ENCODE assay signal across 11 cellular contexts in genomic region chr16:29765167-29766032, GRCh38. TPM values are rescaled to one million over a fixed set of nuclear protein-coding genes. Genes with fewer than 3 reads are reported as not detected.
DNase-seq lines count a peak whose midpoint lies in the region; ATAC-seq, FAIRE-seq and TF ChIP-seq lines count a peak whose summit lies in the region.
"Had no signal": no experiment of that assay in that cellular context is flagged by ENCODE, and none has a peak within 500 bp of the region (broad histone marks: within the 10 kb centered on the region; RNA-seq: fewer than 3 reads in every experiment).

No MANE protein-coding gene starts in this region.

- peak overlapping the region; percentile 46 for H3K4me2 ChIP-seq in PC-9

- H3K4me1 Mint-ChIP-seq in activated CD8-positive, alpha-beta memory T cell treated with anti-CD3 and anti-CD28 coated beads, Interleukin-2, amount 10 ng/mL, durations not matched to agents 7 days and 5 days: no peaks in the 10 kb centered on the region

- CTCF ChIA-PET in PC-9 (lab: Charles Lee): interaction anchor here (0.5 to 0.6 kb wide), 3 partner anchors 14 to 820 kb away, joined by 3 to 5 read pairs (median 3); no protein-coding TSS in a partner anchor
- CTCF ChIA-PET in activated CD8-positive, alpha-beta memory T cell treated with anti-CD3 and anti-CD28 coated beads, Interleukin-2, amount 10 ng/mL, durations not matched to agents 7 days and 5 days (lab: Charles Lee): interaction anchor here (2.5 kb wide), 1 partner anchor 19 kb away, joined by 7 read pairs; no protein-coding TSS in a partner anchor

- no TSS peak for BruUV-seq in PC-9 (replicated peaks; lab: Mats Ljungman, UMichigan)

- H3K36me3 Mint-ChIP-seq in activated CD8-positive, alpha-beta memory T cell treated with anti-CD3 and anti-CD28 coated beads, Interleukin-2, amount 10 ng/mL, durations not matched to agents 7 days and 5 days: no peaks in the 10 kb centered on the region

- H3K4me3 ChIP-seq in PC-9 (no peak overlapping the region), mucosa of rectum (ENCODE audit: low read length in 2 of 2) (no peak overlapping the region)

- H3K27ac ChIP-seq in PC-9 (peak overlapping the region; percentile 47), mucosa of rectum (ENCODE audit: low read depth in 2 of 2, low read length in 2 of 2) (peak overlapping the region; percentile 57 to 73)

- H3K9me3 Mint-ChIP-seq in activated CD8-positive, alpha-beta memory T cell treated with anti-CD3 and anti-CD28 coated beads, Interleukin-2, amount 10 ng/mL, durations not matched to agents 7 days and 5 days (ENCODE audit: low read depth): no peaks in the 10 kb centered on the region

- H3K27ac Mint-ChIP-seq in activated CD8-positive, alpha-beta memory T cell treated with anti-CD3 and anti-CD28 coated beads, Interleukin-2, amount 10 ng/mL, durations not matched to agents 7 days and 5 days: no peak overlapping the region

- no peak overlapping the region for H3K4me3 Mint-ChIP-seq in activated CD8-positive, alpha-beta memory T cell treated with anti-CD3 and anti-CD28 coated beads, Interleukin-2, amount 10 ng/mL, durations not matched to agents 7 days and 5 days

- H3K4me1 ChIP-seq in PC-9 (replicated peaks; ENCODE audit: insufficient read depth) (peaks cover 27% of the 10 kb centered on the region), mucosa of rectum (ENCODE audit: control insufficient read depth in 2 of 2, insufficient read depth in 2 of 2, low read length in 2 of 2) (peaks cover 15 to 26% of the 10 kb centered on the region in 2 donors)

- DNase-seq in DMS153 (lab: John Stamatoyannopoulos, UW) (peak; percentile 99), NCI-H1417 (lab: John Stamatoyannopoulos, UW) (peak; percentile 77 to 95 (median 85)), PC-9 (peak; percentile 67 to 92), HTR-8/SVneo (ENCODE audit: insufficient read length, low spot score) (no peak), head of caudate nucleus (no peak)
- DNase-seq in activated CD8-positive, alpha-beta memory T cell treated with anti-CD3 and anti-CD28 coated beads, Interleukin-2, amount 10 ng/mL, durations not matched to agents 7 days and 5 days: no peak
- DNase-seq: activated T-cell treated with anti-CD3 and anti-CD28 coated beads for 4 hours; nucleus accumbens; stimulated activated naive CD4-positive, alpha-beta T cell had no signal

- intact Hi-C loops in PC-9 (cut with micrococcal nuclease; ENCODE audit: unreplicated experiment) (no loop called here), head of caudate nucleus (cut with DNase I) (no loop called here)

- POLR2A ChIA-PET in PC-9 (lab: Charles Lee; ENCODE audit: unreplicated experiment): interaction anchor here (0.6 kb wide), 1 partner anchor 14 kb away, joined by 14 read pairs; no protein-coding TSS in a partner anchor

- H3K27me3 ChIP-seq in PC-9 (ENCODE audit: insufficient read depth, low read depth): no peaks in the 10 kb centered on the region
- H3K27me3 ChIP-seq in mucosa of rectum (ENCODE audit: control insufficient read depth in 2 of 2, insufficient read depth in 2 of 2, low read length in 2 of 2): no peaks in the 10 kb centered on the region

- peaks cover 5% of the 10 kb centered on the region for H3K27me3 Mint-ChIP-seq in activated CD8-positive, alpha-beta memory T cell treated with anti-CD3 and anti-CD28 coated beads, Interleukin-2, amount 10 ng/mL, durations not matched to agents 7 days and 5 days

- ATAC-seq in HG03095 (IDR thresholded peaks at IDR 0.05; ENCODE audit: unreplicated experiment): no peak
- no peak for ATAC-seq in activated CD8-positive, alpha-beta memory T cell treated with anti-CD3 and anti-CD28 coated beads, Interleukin-2, amount 10 ng/mL, durations not matched to agents 7 days and 5 days

- TF ChIP-seq CTCF in PC-9 (conservative IDR thresholded peaks at IDR 0.05): no peak

- FAIRE-seq in HTR-8/SVneo (lab: Jason Lieb, UNC): no peak

- H3K36me3 ChIP-seq in PC-9 (ENCODE audit: low read depth) (no peaks in the 10 kb centered on the region), mucosa of rectum (ENCODE audit: control insufficient read depth in 2 of 2, insufficient read depth in 2 of 2, low read length in 2 of 2) (no peaks in the 10 kb centered on the region)

- H3K79me2 ChIP-seq in PC-9 (ENCODE audit: low read depth): no peaks in the 10 kb centered on the region

- H4K20me1 ChIP-seq in PC-9 (ENCODE audit: insufficient read depth): no peaks in the 10 kb centered on the region

- no peak overlapping the region for H2AFZ ChIP-seq in PC-9

- H3K9me2 ChIP-seq in PC-9 (ENCODE audit: insufficient read depth): no peaks in the 10 kb centered on the region

- peak overlapping the region in 1 of 2 donors; percentile 53 for H3K9ac ChIP-seq in mucosa of rectum (ENCODE audit: low read depth in 1 of 2, low read length in 2 of 2)

- H3K9me3 ChIP-seq in PC-9 (ENCODE audit: insufficient read depth, low read depth): no peaks in the 10 kb centered on the region
- no peaks in the 10 kb centered on the region for H3K9me3 ChIP-seq in mucosa of rectum (ENCODE audit: control insufficient read depth in 2 of 2, low read length in 2 of 2)

- peaks cover 25% of the 10 kb centered on the region for H3F3A ChIP-seq in PC-9 (ENCODE audit: insufficient read depth, low read depth)

RNA-seq across cellular contexts. Expression of gene ZG16, which starts 12.7 kb away (rescaled TPM):
- total RNA-seq in PC-9 (2021): 0.13 and 0.26 TPM in 2 replicates
- not detected for total RNA-seq in activated CD8-positive, alpha-beta memory T cell treated with anti-CD3 and anti-CD28 coated beads, Interleukin-2, amount 10 ng/mL, durations not matched to agents 7 days and 5 days

RNA-seq across cellular contexts. Expression of gene C16orf54, which starts 19.6 kb away (rescaled TPM):
- not detected in 2 replicates for total RNA-seq in PC-9 (2021)
- total RNA-seq in activated CD8-positive, alpha-beta memory T cell treated with anti-CD3 and anti-CD28 coated beads, Interleukin-2, amount 10 ng/mL, durations not matched to agents 7 days and 5 days: 10 to 100 TPM; 39.7 to 51.2 TPM

RNA-seq across cellular contexts. Expression of gene KIF22, which starts 25.2 kb away (rescaled TPM):
- total RNA-seq in PC-9 (2021): 179 and 195 TPM in 2 replicates
- 100 to 1,000 TPM; 205 to 266 TPM for total RNA-seq in activated CD8-positive, alpha-beta memory T cell treated with anti-CD3 and anti-CD28 coated beads, Interleukin-2, amount 10 ng/mL, durations not matched to agents 7 days and 5 days

RNA-seq across cellular contexts. Expression of gene MAZ, which starts 40.9 kb away (rescaled TPM):
- total RNA-seq in PC-9 (2021): 463 and 481 TPM in 2 replicates
- 100 to 1,000 TPM; 411 to 434 TPM for total RNA-seq in activated CD8-positive, alpha-beta memory T cell treated with anti-CD3 and anti-CD28 coated beads, Interleukin-2, amount 10 ng/mL, durations not matched to agents 7 days and 5 days

RNA-seq across cellular contexts. Expression of gene PRRT2, which starts 46.6 kb away (rescaled TPM):
- total RNA-seq in PC-9 (2021): 4.9 and 6.3 TPM in 2 replicates
- total RNA-seq in activated CD8-positive, alpha-beta memory T cell treated with anti-CD3 and anti-CD28 coated beads, Interleukin-2, amount 10 ng/mL, durations not matched to agents 7 days and 5 days: 1 to 10 TPM in 1 of 2 experiments, under 1 TPM in 1; 0.85 to 1.1 TPM

Comparison
In these comparisons a context has a peak if more than half of its experiments do, and no peak if none do; other contexts are left out.
1. DNase-seq: peak in DMS153 (single experiment), NCI-H1417 (3 of 3) and PC-9 (2 of 2); none in HTR-8/SVneo (single experiment), head of caudate nucleus (0 of 42) and activated CD8-positive, alpha-beta memory T cell treated with anti-CD3 and anti-CD28 coated beads, Interleukin-2, amount 10 ng/mL, durations not matched to agents 7 days and 5 days (single experiment).
2. RNA of gene C16orf54, which starts 19.6 kb away (total RNA-seq): 39.7 to 51.2 TPM in activated CD8-positive, alpha-beta memory T cell treated with anti-CD3 and anti-CD28 coated beads, Interleukin-2, amount 10 ng/mL, durations not matched to agents 7 days and 5 days; not detected in PC-9; every median in the first group is over 10 times any median in the second.